ENCODE assay signal across 8 cellular contexts in the genomic region with DNA sequence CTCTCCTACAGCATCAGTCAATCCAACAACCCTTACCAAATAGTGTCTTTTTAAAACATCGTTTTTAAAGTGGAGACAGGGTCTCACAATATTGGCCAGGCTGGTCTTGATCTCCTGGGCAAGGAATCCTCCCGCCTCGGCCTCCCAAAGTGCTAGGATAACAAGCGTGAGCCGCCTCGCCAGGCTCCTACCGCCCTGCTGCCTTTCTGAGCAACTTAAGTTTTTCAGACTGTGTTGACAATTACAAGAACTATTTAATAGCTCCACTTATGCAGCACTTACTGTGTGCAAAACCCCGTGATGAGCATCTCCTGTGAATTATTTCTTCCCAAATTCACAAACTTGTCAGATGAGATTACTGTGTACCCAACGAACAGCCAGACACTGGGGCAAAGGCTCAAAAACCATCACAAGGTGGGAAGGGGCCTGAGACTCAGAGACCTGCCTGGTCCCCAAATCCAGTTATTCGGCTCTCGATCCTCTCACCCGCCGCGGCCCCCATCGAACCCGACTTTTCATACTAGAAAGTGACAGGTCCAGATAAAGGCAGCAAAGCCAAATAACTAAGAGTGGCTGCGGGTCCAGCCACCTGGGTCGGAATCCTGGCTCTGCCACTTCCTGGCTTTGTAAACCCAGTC. TPM values are rescaled to one million over a fixed set of nuclear protein-coding genes. Genes with fewer than 3 reads are reported as not detected.
DNase-seq lines count a peak whose midpoint lies in the region; ATAC-seq lines count a peak whose summit lies in the region.

No MANE protein-coding gene starts in this region.

- H3K27ac ChIP-seq in iPS-20b (ENCODE audit: low read length) (peak overlapping the region; percentile 20), substantia nigra (ENCODE audit: low read depth, low read length, poor library complexity, severe bottlenecking) (peak overlapping the region; percentile 84)

- DNase-seq in DMS79 treated with DMSO at 0.1 percent for 48 hours (lab: John Stamatoyannopoulos, UW) (peak; percentile 42), DMS79 (lab: John Stamatoyannopoulos, UW) (no peak), substantia nigra (lab: John Stamatoyannopoulos, UW) (peak in 1 of 49 donors; percentile 61)
- no peak for DNase-seq in activated naive CD8-positive, alpha-beta T cell treated with anti-CD3 and anti-CD28 coated beads for 36 hours

- peaks cover 57% of the 10 kb centered on the region for H3K36me3 Mint-ChIP-seq in activated naive CD8-positive, alpha-beta T cell treated with anti-CD3 and anti-CD28 coated beads for 36 hours

- peaks cover 35% of the 10 kb centered on the region for H3K36me3 ChIP-seq in iPS-20b (ENCODE audit: insufficient read depth, low read depth, low read length)

- H3K27me3 Mint-ChIP-seq in activated naive CD8-positive, alpha-beta T cell treated with anti-CD3 and anti-CD28 coated beads for 36 hours = no peaks in the 10 kb centered on the region

- H3K4me3 ChIP-seq in iPS-20b (ENCODE audit: low read length) = peak overlapping the region; percentile 95

- no peaks in the 10 kb centered on the region for H3K9me3 Mint-ChIP-seq in activated naive CD8-positive, alpha-beta T cell treated with anti-CD3 and anti-CD28 coated beads for 36 hours

- peaks cover 36% of the 10 kb centered on the region for H3K4me1 Mint-ChIP-seq in activated naive CD8-positive, alpha-beta T cell treated with anti-CD3 and anti-CD28 coated beads for 36 hours

- peak overlapping the region; percentile 99 for H3K27ac Mint-ChIP-seq in activated naive CD8-positive, alpha-beta T cell treated with anti-CD3 and anti-CD28 coated beads for 36 hours

- peak overlapping the region; percentile 99 for H3K9ac ChIP-seq in iPS-20b (ENCODE audit: low read depth, low read length)

- H3K4me3 Mint-ChIP-seq in activated naive CD8-positive, alpha-beta T cell treated with anti-CD3 and anti-CD28 coated beads for 36 hours = peak overlapping the region; percentile 97

- peaks cover 17% of the 10 kb centered on the region for H3K4me1 ChIP-seq in iPS-20b (ENCODE audit: insufficient read depth, low read length)

- no peaks in the 10 kb centered on the region for H3K27me3 ChIP-seq in iPS-20b (ENCODE audit: insufficient read depth, low read length)

- H3K9me3 ChIP-seq in iPS-20b (ENCODE audit: insufficient read depth, low read depth, low read length) = no peaks in the 10 kb centered on the region

- ATAC-seq in HG02884 (IDR thresholded peaks at IDR 0.05; ENCODE audit: unreplicated experiment) (no peak), GM18868 (IDR thresholded peaks at IDR 0.05; ENCODE audit: unreplicated experiment) (no peak), GM19467 (IDR thresholded peaks at IDR 0.05; ENCODE audit: unreplicated experiment) (no peak)

RNA-seq across cellular contexts. Expression of gene RPL18, which starts 0.6 kb away (rescaled TPM):
- total RNA-seq in activated naive CD8-positive, alpha-beta T cell treated with anti-CD3 and anti-CD28 coated beads for 36 hours = 1,000 to 10,000 TPM; 1,968 to 2,008 TPM

RNA-seq across cellular contexts. Expression of gene SPHK2, which starts 0.9 kb away (rescaled TPM):
- total RNA-seq in activated naive CD8-positive, alpha-beta T cell treated with anti-CD3 and anti-CD28 coated beads for 36 hours = 10 to 100 TPM; 36.7 to 40.8 TPM

RNA-seq across cellular contexts. Expression of gene FAM83E, which starts 3.5 kb away (rescaled TPM):
- total RNA-seq in activated naive CD8-positive, alpha-beta T cell treated with anti-CD3 and anti-CD28 coated beads for 36 hours = 1 to 10 TPM; 4.4 TPM

RNA-seq across cellular contexts. Expression of gene SPACA4, which starts 11.9 kb away (rescaled TPM):
- not detected for total RNA-seq in activated naive CD8-positive, alpha-beta T cell treated with anti-CD3 and anti-CD28 coated beads for 36 hours

RNA-seq across cellular contexts. Expression of gene DBP, which starts 18.8 kb away (rescaled TPM):
- 10 to 100 TPM in 1 of 2 experiments, 1 to 10 TPM in 1; 9.3 to 10.1 TPM for total RNA-seq in activated naive CD8-positive, alpha-beta T cell treated with anti-CD3 and anti-CD28 coated beads for 36 hours
